In genomic region chr3:14497321-14497720, GRCh38 we compare ENCODE assay signal across 1 cellular context.
TF ChIP-seq lines count a peak whose summit lies in the region.

No MANE protein-coding gene starts in this region.

TF ChIP-seq in GM23338, 12 proteins besides CTCF, POLR2A, EP300 and RAD21:
- TF ChIP-seq REST (IDR thresholded peaks at IDR 0.05; ENCODE audit: unreplicated experiment) (no peak), CREB1 (CRISPR knock-in tag; IDR thresholded peaks at IDR 0.05; ENCODE audit: low read depth) (no peak), ZNF331 (CRISPR knock-in tag; IDR thresholded peaks at IDR 0.05; ENCODE audit: low read depth) (no peak), EZH2 (IDR thresholded peaks at IDR 0.05; ENCODE audit: low read depth, unreplicated experiment) (no peak), NANOG (IDR thresholded peaks at IDR 0.05; ENCODE audit: borderline replicate concordance) (no peak), EZH2phosphoT487 (IDR thresholded peaks at IDR 0.05; ENCODE audit: unreplicated experiment) (no peak), STAT1 (IDR thresholded peaks at IDR 0.05; ENCODE audit: unreplicated experiment) (no peak), ETS1 (IDR thresholded peaks at IDR 0.05) (no peak), POLR2AphosphoS5 (IDR thresholded peaks at IDR 0.05; ENCODE audit: low read depth) (no peak), ZNF114 (CRISPR knock-in tag; IDR thresholded peaks at IDR 0.05) (no peak), JUNB (IDR thresholded peaks at IDR 0.05; ENCODE audit: unreplicated experiment) (no peak)
- TF ChIP-seq, protein P1, sequence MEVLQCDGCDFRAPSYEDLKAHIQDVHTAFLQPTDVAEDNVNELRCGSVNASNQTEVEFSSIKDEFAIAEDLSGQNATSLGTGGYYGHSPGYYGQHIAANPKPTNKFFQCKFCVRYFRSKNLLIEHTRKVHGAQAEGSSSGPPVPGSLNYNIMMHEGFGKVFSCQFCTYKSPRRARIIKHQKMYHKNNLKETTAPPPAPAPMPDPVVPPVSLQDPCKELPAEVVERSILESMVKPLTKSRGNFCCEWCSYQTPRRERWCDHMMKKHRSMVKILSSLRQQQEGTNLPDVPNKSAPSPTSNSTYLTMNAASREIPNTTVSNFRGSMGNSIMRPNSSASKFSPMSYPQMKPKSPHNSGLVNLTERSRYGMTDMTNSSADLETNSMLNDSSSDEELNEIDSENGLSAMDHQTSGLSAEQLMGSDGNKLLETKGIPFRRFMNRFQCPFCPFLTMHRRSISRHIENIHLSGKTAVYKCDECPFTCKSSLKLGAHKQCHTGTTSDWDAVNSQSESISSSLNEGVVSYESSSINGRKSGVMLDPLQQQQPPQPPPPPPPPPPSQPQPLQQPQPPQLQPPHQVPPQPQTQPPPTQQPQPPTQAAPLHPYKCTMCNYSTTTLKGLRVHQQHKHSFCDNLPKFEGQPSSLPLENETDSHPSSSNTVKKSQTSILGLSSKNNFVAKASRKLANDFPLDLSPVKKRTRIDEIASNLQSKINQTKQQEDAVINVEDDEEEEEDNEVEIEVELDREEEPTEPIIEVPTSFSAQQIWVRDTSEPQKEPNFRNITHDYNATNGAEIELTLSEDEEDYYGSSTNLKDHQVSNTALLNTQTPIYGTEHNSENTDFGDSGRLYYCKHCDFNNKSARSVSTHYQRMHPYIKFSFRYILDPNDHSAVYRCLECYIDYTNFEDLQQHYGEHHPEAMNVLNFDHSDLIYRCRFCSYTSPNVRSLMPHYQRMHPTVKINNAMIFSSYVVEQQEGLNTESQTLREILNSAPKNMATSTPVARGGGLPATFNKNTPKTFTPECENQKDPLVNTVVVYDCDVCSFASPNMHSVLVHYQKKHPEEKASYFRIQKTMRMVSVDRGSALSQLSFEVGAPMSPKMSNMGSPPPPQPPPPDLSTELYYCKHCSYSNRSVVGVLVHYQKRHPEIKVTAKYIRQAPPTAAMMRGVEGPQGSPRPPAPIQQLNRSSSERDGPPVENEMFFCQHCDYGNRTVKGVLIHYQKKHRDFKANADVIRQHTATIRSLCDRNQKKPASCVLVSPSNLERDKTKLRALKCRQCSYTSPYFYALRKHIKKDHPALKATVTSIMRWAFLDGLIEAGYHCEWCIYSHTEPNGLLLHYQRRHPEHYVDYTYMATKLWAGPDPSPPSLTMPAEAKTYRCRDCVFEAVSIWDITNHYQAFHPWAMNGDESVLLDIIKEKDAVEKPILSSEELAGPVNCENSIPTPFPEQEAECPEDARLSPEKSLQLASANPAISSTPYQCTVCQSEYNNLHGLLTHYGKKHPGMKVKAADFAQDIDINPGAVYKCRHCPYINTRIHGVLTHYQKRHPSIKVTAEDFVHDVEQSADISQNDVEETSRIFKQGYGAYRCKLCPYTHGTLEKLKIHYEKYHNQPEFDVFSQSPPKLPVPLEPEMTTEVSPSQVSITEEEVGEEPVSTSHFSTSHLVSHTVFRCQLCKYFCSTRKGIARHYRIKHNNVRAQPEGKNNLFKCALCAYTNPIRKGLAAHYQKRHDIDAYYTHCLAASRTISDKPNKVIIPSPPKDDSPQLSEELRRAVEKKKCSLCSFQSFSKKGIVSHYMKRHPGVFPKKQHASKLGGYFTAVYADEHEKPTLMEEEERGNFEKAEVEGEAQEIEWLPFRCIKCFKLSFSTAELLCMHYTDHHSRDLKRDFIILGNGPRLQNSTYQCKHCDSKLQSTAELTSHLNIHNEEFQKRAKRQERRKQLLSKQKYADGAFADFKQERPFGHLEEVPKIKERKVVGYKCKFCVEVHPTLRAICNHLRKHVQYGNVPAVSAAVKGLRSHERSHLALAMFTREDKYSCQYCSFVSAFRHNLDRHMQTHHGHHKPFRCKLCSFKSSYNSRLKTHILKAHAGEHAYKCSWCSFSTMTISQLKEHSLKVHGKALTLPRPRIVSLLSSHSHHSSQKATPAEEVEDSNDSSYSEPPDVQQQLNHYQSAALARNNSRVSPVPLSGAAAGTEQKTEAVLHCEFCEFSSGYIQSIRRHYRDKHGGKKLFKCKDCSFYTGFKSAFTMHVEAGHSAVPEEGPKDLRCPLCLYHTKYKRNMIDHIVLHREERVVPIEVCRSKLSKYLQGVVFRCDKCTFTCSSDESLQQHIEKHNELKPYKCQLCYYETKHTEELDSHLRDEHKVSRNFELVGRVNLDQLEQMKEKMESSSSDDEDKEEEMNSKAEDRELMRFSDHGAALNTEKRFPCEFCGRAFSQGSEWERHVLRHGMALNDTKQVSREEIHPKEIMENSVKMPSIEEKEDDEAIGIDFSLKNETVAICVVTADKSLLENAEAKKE (CRISPR knock-in tag; IDR thresholded peaks at IDR 0.05) = no peak
